In genomic region chr10:101902032-101902799, GRCh38 we compare ENCODE assay signal across 11 cellular contexts. TPM values are rescaled to one million over a fixed set of nuclear protein-coding genes. Genes with fewer than 3 reads are reported as not detected.
DNase-seq lines count a peak whose midpoint lies in the region; ATAC-seq and TF ChIP-seq lines count a peak whose summit lies in the region.
"Had no signal": no experiment of that assay in that cellular context is flagged by ENCODE, and none has a peak within 500 bp of the region (broad histone marks: within the 10 kb centered on the region; RNA-seq: fewer than 3 reads in every experiment).

No MANE protein-coding gene starts in this region.

- H2BK12ac ChIP-seq in neuronal stem cell (ENCODE audit: low read length): no peak overlapping the region

- no peak overlapping the region for H3K23ac ChIP-seq in neuronal stem cell (ENCODE audit: low read depth, low read length, poor library complexity)

- intact Hi-C loops in aorta (cut with DNase I) (no loop called here), spleen (cut with DNase I; ENCODE audit: low total_unique reads) (no loop called here)

- H3K4me3 ChIP-seq in NT2/D1 (ENCODE audit: insufficient read length, low read depth): no peak overlapping the region
- H3K4me3 ChIP-seq in neuronal stem cell (ENCODE audit: low read length in 2 of 2): no peak overlapping the region
- H3K4me3 ChIP-seq in aorta (ENCODE audit: low read length in 2 of 2): no peak overlapping the region
- no peak overlapping the region for H3K4me3 ChIP-seq in spleen
- H3K4me3 ChIP-seq: sigmoid colon, suprapubic skin had no signal

- no peak overlapping the region for H3K4ac ChIP-seq in neuronal stem cell (ENCODE audit: low read length)

- no peak for TF ChIP-seq CTCF in spleen (IDR thresholded peaks at IDR 0.05 in 8 of 11, conservative IDR thresholded peaks at IDR 0.05 in 3 of 11)

- H3K9me3 ChIP-seq in NT2/D1 (ENCODE audit: insufficient read depth, low read length) (no peaks in the 10 kb centered on the region), neuronal stem cell (replicated peaks in 1 of 2; ENCODE audit: control insufficient read depth in 2 of 2, insufficient read depth in 1 of 2, low read depth in 1 of 2, low read length in 2 of 2) (no peaks in the 10 kb centered on the region), aorta (ENCODE audit: control insufficient read depth, low read length) (no peaks in the 10 kb centered on the region), spleen (no peaks in the 10 kb centered on the region)
- H3K9me3 ChIP-seq: sigmoid colon, suprapubic skin had no signal

- peak overlapping the region; percentile 20 for H3K18ac ChIP-seq in neuronal stem cell (ENCODE audit: low read length)

- H2AK5ac ChIP-seq in neuronal stem cell (ENCODE audit: low read depth, low read length): no peak overlapping the region

- H3K4me1 ChIP-seq in NT2/D1 (ENCODE audit: insufficient read depth, insufficient read length) (peaks cover 6% of the 10 kb centered on the region), neuronal stem cell (ENCODE audit: control insufficient read depth in 2 of 2, insufficient read depth in 1 of 2, low read depth in 1 of 2, low read length in 2 of 2) (peaks cover 8 to 21% of the 10 kb centered on the region in 2 donors), aorta (ENCODE audit: control insufficient read depth in 1 of 2, insufficient read depth in 2 of 2, low read length in 2 of 2) (no peaks in the 10 kb centered on the region), spleen (peaks cover 3 to 61% (median 23%) of the 10 kb centered on the region in 6 donors)
- H3K4me1 ChIP-seq: suprapubic skin had no signal

- H3K79me1 ChIP-seq in neuronal stem cell (ENCODE audit: low read depth, low read length): no peaks in the 10 kb centered on the region

- ATAC-seq in GM18868 (IDR thresholded peaks at IDR 0.05; ENCODE audit: unreplicated experiment) (peak; percentile 50), HG03066 (IDR thresholded peaks at IDR 0.05; ENCODE audit: low read depth, unreplicated experiment) (peak; percentile 46), aorta (ENCODE audit: low FRiP score) (no peak)

- no peak overlapping the region for H2BK120ac ChIP-seq in neuronal stem cell (ENCODE audit: low read depth, low read length)

- DNase-seq in NT2/D1 (ENCODE audit: low read depth, low spot score) (peak; percentile 23), neuronal stem cell (ENCODE audit: low spot score) (peak; percentile 36), aorta (no peak), spleen (no peak), T-helper 2 cell (no peak)
- DNase-seq: islet precursor cell, SHP77 treated with DMSO at 0.1 percent for 48 hours, sigmoid colon had no signal

- H3K9ac ChIP-seq in NT2/D1 (ENCODE audit: insufficient read length, low read depth): no peak overlapping the region
- no peak overlapping the region for H3K9ac ChIP-seq in neuronal stem cell (ENCODE audit: low read depth, low read length, poor library complexity)

- no peak overlapping the region for H4K8ac ChIP-seq in neuronal stem cell (ENCODE audit: low read depth, low read length)

- no peak for TF ChIP-seq POLR2A in spleen (IDR thresholded peaks at IDR 0.05)

- H2BK5ac ChIP-seq in neuronal stem cell (ENCODE audit: low read length): no peak overlapping the region

- no peak overlapping the region for H4K91ac ChIP-seq in neuronal stem cell (ENCODE audit: low read depth, low read length, poor library complexity)

- H2BK15ac ChIP-seq in neuronal stem cell (ENCODE audit: low read length): no peak overlapping the region

- H3K27me3 ChIP-seq in NT2/D1 (ENCODE audit: insufficient read depth, insufficient read length) (no peaks in the 10 kb centered on the region), neuronal stem cell (ENCODE audit: control insufficient read depth in 3 of 3, insufficient read depth in 3 of 3, low read depth in 1 of 3, low read length in 3 of 3) (no peaks in the 10 kb centered on the region), aorta (ENCODE audit: control insufficient read depth in 1 of 2, insufficient read depth in 2 of 2, low read length in 1 of 2) (no peaks in the 10 kb centered on the region), spleen (replicated peaks in 1 of 7) (no peaks in the 10 kb centered on the region)
- H3K27me3 ChIP-seq: sigmoid colon, suprapubic skin had no signal

- H3K36me3 ChIP-seq in NT2/D1 (ENCODE audit: insufficient read depth, insufficient read length, low read length) (no peaks in the 10 kb centered on the region), neuronal stem cell (replicated peaks in 1 of 2; ENCODE audit: control insufficient read depth in 2 of 2, insufficient read depth in 2 of 2, low read length in 2 of 2) (no peaks in the 10 kb centered on the region), aorta (ENCODE audit: control insufficient read depth in 1 of 2, insufficient read depth in 2 of 2, low read length in 1 of 2) (no peaks in the 10 kb centered on the region), spleen (peaks cover 0 to 30% (median 2%) of the 10 kb centered on the region in 6 donors)

- H3K14ac ChIP-seq in neuronal stem cell (ENCODE audit: low read length): no peak overlapping the region

- H3K27ac ChIP-seq in neuronal stem cell (replicated peaks; ENCODE audit: low read length) (peak overlapping the region; percentile 77), aorta (ENCODE audit: low read depth in 1 of 2, low read length in 2 of 2) (no peak overlapping the region), spleen (peak overlapping the region in 3 of 8 donors; percentile 49 to 77 (median 56))
- H3K27ac ChIP-seq: sigmoid colon, suprapubic skin had no signal

- H2AFZ ChIP-seq in neuronal stem cell (ENCODE audit: low read length): peak overlapping the region; percentile 60

- H3K4me2 ChIP-seq in neuronal stem cell (ENCODE audit: insufficient read depth, low read length, poor library complexity, severe bottlenecking): peak overlapping the region; percentile 14

- no CpG with 5 or more reads among the region's 6 CpGs for WGBS in neuronal stem cell (ENCODE audit: extremely low coverage in 2 of 2, insufficient read length in 2 of 2, insufficient replicate concordance in 1 of 2), 2 donors
- WGBS in aorta, 2 donors: 89% methylated on average over 6 of the region's 6 CpGs
- 85 to 97% (median 93%) methylated on average over 6 of the region's 6 CpGs for WGBS in spleen, 5 donors

RNA-seq across cellular contexts. Expression of gene KCNIP2, which starts 58.6 kb away (rescaled TPM):
- polyA plus RNA-seq in neuronal stem cell (2013, experiment 1 of 2): 6.4 TPM
- polyA plus RNA-seq in neuronal stem cell (2013, experiment 2 of 2): 6.7 TPM
- 1 to 10 TPM; 3.9 to 9.0 TPM for total RNA-seq in aorta
- polyA plus RNA-seq in aorta: 1 to 10 TPM in 1 of 2 donors, not detected in 1; 4.3 TPM
- total RNA-seq in spleen: 1 to 10 TPM; 4.2 to 8.6 (median 6.5) TPM
- 1 to 10 TPM in 2 of 3 donors, under 1 TPM in 1; 1.00 to 1.7 (median 1.3) TPM for polyA plus RNA-seq in spleen

Comparison
In these comparisons a context has a peak if more than half of its experiments do, and no peak if none do; other contexts are left out.
1. DNase-seq: peak in NT2/D1 (single experiment) and neuronal stem cell (single experiment); none in aorta (0 of 2), spleen (single experiment) and T-helper 2 cell (0 of 5).